Comparison of ENCODE assay signal across 9 cellular contexts in the genomic region with DNA sequence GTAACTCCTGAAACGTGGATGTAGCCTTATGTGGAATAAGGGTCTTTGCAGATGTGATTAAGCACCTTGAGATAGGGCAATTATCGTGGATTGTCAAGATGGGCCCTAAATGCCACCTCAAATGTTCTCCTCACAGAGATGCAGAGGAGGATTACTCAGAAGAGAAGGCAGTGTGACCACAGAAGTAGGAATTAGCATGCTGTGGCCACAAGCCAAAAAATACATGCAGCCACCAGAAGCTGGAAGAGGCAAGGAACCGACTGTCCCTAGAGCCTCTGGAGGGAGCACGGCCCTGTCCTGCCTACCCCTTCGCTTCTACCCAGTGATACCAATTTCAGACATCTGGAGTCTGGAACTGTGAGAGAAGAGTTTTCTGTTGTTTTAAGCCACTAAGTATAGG. TPM values are rescaled to one million over a fixed set of nuclear protein-coding genes. Genes with fewer than 3 reads are reported as not detected.
DNase-seq lines count a peak whose midpoint lies in the region; ATAC-seq, FAIRE-seq and TF ChIP-seq lines count a peak whose summit lies in the region.
"Had no signal": no experiment of that assay in that cellular context is flagged by ENCODE, and none has a peak within 500 bp of the region (broad histone marks: within the 10 kb centered on the region; RNA-seq: fewer than 3 reads in every experiment).

No MANE protein-coding gene starts in this region.

- H3K4me1 Mint-ChIP-seq in activated CD4-positive, alpha-beta memory T cell treated with anti-CD3 and anti-CD28 coated beads for 36 hours (ENCODE audit: low read depth): peaks cover 23% of the 10 kb centered on the region
- peaks cover 10% of the 10 kb centered on the region for H3K4me1 Mint-ChIP-seq in activated CD4-positive, alpha-beta memory T cell treated with anti-CD3 and anti-CD28 coated beads, Interleukin-2, amount 10 ng/mL, durations not matched to agents 7 days and 5 days
- H3K4me1 Mint-ChIP-seq in stimulated activated naive CD8-positive, alpha-beta T cell treated with anti-CD3 and anti-CD28 coated beads, Interleukin-15, amount 100 ng/mL, for 72 hours: peaks cover 12% of the 10 kb centered on the region

- H3K9ac ChIP-seq in Karpas-422 (ENCODE audit: low read length): no peak overlapping the region

- no peaks in the 10 kb centered on the region for H3K36me3 Mint-ChIP-seq in activated CD4-positive, alpha-beta memory T cell treated with anti-CD3 and anti-CD28 coated beads for 36 hours
- no peaks in the 10 kb centered on the region for H3K36me3 Mint-ChIP-seq in activated CD4-positive, alpha-beta memory T cell treated with anti-CD3 and anti-CD28 coated beads, Interleukin-2, amount 10 ng/mL, durations not matched to agents 7 days and 5 days (ENCODE audit: low read depth)

- no peaks in the 10 kb centered on the region for H3K4me1 ChIP-seq in Karpas-422 (ENCODE audit: low read length)

- DNase-seq in activated CD4-positive, alpha-beta memory T cell treated with anti-CD3 and anti-CD28 coated beads for 36 hours: peak; percentile 42
- DNase-seq in activated CD4-positive, alpha-beta memory T cell treated with anti-CD3 and anti-CD28 coated beads, Interleukin-2, amount 10 ng/mL, durations not matched to agents 7 days and 5 days: no peak
- DNase-seq in RCC 7860 (ENCODE audit: low spot score) (peak; percentile 35), foreskin fibroblast (peak; percentile 73 to 86), NCI-H2196 treated with DMSO at 0.1 percent for 48 hours (lab: John Stamatoyannopoulos, UW; ENCODE audit: unreplicated experiment) (no peak), Karpas-422 (no peak)
- DNase-seq in stimulated activated naive CD8-positive, alpha-beta T cell treated with anti-CD3 and anti-CD28 coated beads, Interleukin-15, amount 100 ng/mL, for 72 hours: no peak
- DNase-seq: activated CD4-positive, alpha-beta T cell treated with anti-CD3 and anti-CD28 coated beads, Interleukin-2, amount 50 U/mL, for 4 hours had no signal

- CTCF ChIA-PET in activated CD4-positive, alpha-beta memory T cell treated with anti-CD3 and anti-CD28 coated beads for 36 hours (lab: Charles Lee): interaction anchor here (0.8 to 4.7 kb wide), 20 partner anchors 9 to 320 kb away, joined by 3 to 111 read pairs (median 8); no protein-coding TSS in a partner anchor
- CTCF ChIA-PET in activated CD4-positive, alpha-beta memory T cell treated with anti-CD3 and anti-CD28 coated beads, Interleukin-2, amount 10 ng/mL, durations not matched to agents 7 days and 5 days (lab: Charles Lee): interaction anchor here (0.9 to 5.0 kb wide), 13 partner anchors 8 to 205 kb away, joined by 3 to 69 read pairs (median 8); no protein-coding TSS in a partner anchor

- no peaks in the 10 kb centered on the region for H3K27me3 ChIP-seq in Karpas-422 (ENCODE audit: low read length)

- H3K9me2 ChIP-seq in Karpas-422 (replicated peaks; ENCODE audit: insufficient read depth, low read length): no peaks in the 10 kb centered on the region

- FAIRE-seq in RCC 7860 (lab: Jason Lieb, UNC): no peak

- ATAC-seq in stimulated activated naive CD8-positive, alpha-beta T cell treated with anti-CD3 and anti-CD28 coated beads, Interleukin-15, amount 100 ng/mL, for 72 hours: peak; percentile 53
- ATAC-seq in HG03196 (IDR thresholded peaks at IDR 0.05; ENCODE audit: unreplicated experiment): no peak

- H3K4me3 Mint-ChIP-seq in activated CD4-positive, alpha-beta memory T cell treated with anti-CD3 and anti-CD28 coated beads for 36 hours: no peak overlapping the region
- H3K4me3 Mint-ChIP-seq in activated CD4-positive, alpha-beta memory T cell treated with anti-CD3 and anti-CD28 coated beads, Interleukin-2, amount 10 ng/mL, durations not matched to agents 7 days and 5 days: no peak overlapping the region
- H3K4me3 Mint-ChIP-seq in stimulated activated naive CD8-positive, alpha-beta T cell treated with anti-CD3 and anti-CD28 coated beads, Interleukin-15, amount 100 ng/mL, for 72 hours: no peak overlapping the region

- no peak overlapping the region for H3K27ac Mint-ChIP-seq in activated CD4-positive, alpha-beta memory T cell treated with anti-CD3 and anti-CD28 coated beads for 36 hours
- no peak overlapping the region for H3K27ac Mint-ChIP-seq in activated CD4-positive, alpha-beta memory T cell treated with anti-CD3 and anti-CD28 coated beads, Interleukin-2, amount 10 ng/mL, durations not matched to agents 7 days and 5 days
- H3K27ac Mint-ChIP-seq in stimulated activated naive CD8-positive, alpha-beta T cell treated with anti-CD3 and anti-CD28 coated beads, Interleukin-15, amount 100 ng/mL, for 72 hours: no peak overlapping the region

- intact Hi-C loops in activated CD4-positive, alpha-beta memory T cell treated with anti-CD3 and anti-CD28 coated beads for 36 hours (cut with micrococcal nuclease): loop anchor here (5.0 kb wide), 2 partner anchors 89 to 319 kb away; no protein-coding TSS in a partner anchor

- H3K27me3 Mint-ChIP-seq in activated CD4-positive, alpha-beta memory T cell treated with anti-CD3 and anti-CD28 coated beads for 36 hours: no peaks in the 10 kb centered on the region
- no peaks in the 10 kb centered on the region for H3K27me3 Mint-ChIP-seq in activated CD4-positive, alpha-beta memory T cell treated with anti-CD3 and anti-CD28 coated beads, Interleukin-2, amount 10 ng/mL, durations not matched to agents 7 days and 5 days
- H3K27me3 Mint-ChIP-seq in stimulated activated naive CD8-positive, alpha-beta T cell treated with anti-CD3 and anti-CD28 coated beads, Interleukin-15, amount 100 ng/mL, for 72 hours: no peaks in the 10 kb centered on the region

- TF ChIP-seq CTCF in foreskin fibroblast (IDR thresholded peaks at IDR 0.05; ENCODE audit: low read depth, low read length): no peak

- no peaks in the 10 kb centered on the region for H3K9me3 Mint-ChIP-seq in activated CD4-positive, alpha-beta memory T cell treated with anti-CD3 and anti-CD28 coated beads for 36 hours
- H3K9me3 Mint-ChIP-seq in activated CD4-positive, alpha-beta memory T cell treated with anti-CD3 and anti-CD28 coated beads, Interleukin-2, amount 10 ng/mL, durations not matched to agents 7 days and 5 days: no peaks in the 10 kb centered on the region
- H3K9me3 Mint-ChIP-seq in stimulated activated naive CD8-positive, alpha-beta T cell treated with anti-CD3 and anti-CD28 coated beads, Interleukin-15, amount 100 ng/mL, for 72 hours: no peaks in the 10 kb centered on the region

- peaks cover 43% of the 10 kb centered on the region for H4K20me1 ChIP-seq in Karpas-422 (ENCODE audit: insufficient read depth, low read depth, low read length)

- no peak overlapping the region for H3K27ac ChIP-seq in Karpas-422 (ENCODE audit: low read length)

- POLR2A ChIA-PET in activated CD4-positive, alpha-beta memory T cell treated with anti-CD3 and anti-CD28 coated beads for 36 hours (lab: Charles Lee): interaction anchor here (0.8 to 3.2 kb wide), 5 partner anchors 9 to 89 kb away, joined by 3 to 21 read pairs (median 4); no protein-coding TSS in a partner anchor
- POLR2A ChIA-PET in activated CD4-positive, alpha-beta memory T cell treated with anti-CD3 and anti-CD28 coated beads, Interleukin-2, amount 10 ng/mL, durations not matched to agents 7 days and 5 days (lab: Charles Lee): interaction anchor here (1.7 to 3.4 kb wide), 2 partner anchors 9 to 86 kb away, joined by 6 to 20 read pairs; no protein-coding TSS in a partner anchor

- H3K9me3 ChIP-seq in Karpas-422 (ENCODE audit: low read length): no peaks in the 10 kb centered on the region

- no peak overlapping the region for H2AFZ ChIP-seq in Karpas-422 (ENCODE audit: low read length)

- no peak overlapping the region for H3K4me3 ChIP-seq in foreskin fibroblast (ENCODE audit: low read depth in 1 of 2, low read length in 2 of 2)
- H3K4me3 ChIP-seq in Karpas-422 (ENCODE audit: low read length): no peak overlapping the region

- no peaks in the 10 kb centered on the region for H3K79me2 ChIP-seq in Karpas-422 (ENCODE audit: low read length)

- H3K4me2 ChIP-seq in Karpas-422 (ENCODE audit: low read depth, low read length, poor library complexity, severe bottlenecking): no peak overlapping the region

- H3K36me3 ChIP-seq in Karpas-422 (ENCODE audit: insufficient read depth, low read length): no peaks in the 10 kb centered on the region

RNA-seq across cellular contexts. Expression of gene MGAT5, which starts 47.3 kb away (rescaled TPM):
- 10 to 100 TPM; 33.6 to 38.3 TPM for total RNA-seq in activated CD4-positive, alpha-beta memory T cell treated with anti-CD3 and anti-CD28 coated beads for 36 hours
- total RNA-seq in activated CD4-positive, alpha-beta memory T cell treated with anti-CD3 and anti-CD28 coated beads, Interleukin-2, amount 10 ng/mL, durations not matched to agents 7 days and 5 days: 10 to 100 TPM; 44.5 to 44.9 TPM
- 22.2 and 22.7 TPM in 2 replicates for total RNA-seq in Karpas-422 (2014; rRNA removed; shearing (Covaris generic); ENCODE audit: low replicate concordance)

Comparison
In these comparisons a context has a peak if more than half of its experiments do, and no peak if none do; other contexts are left out.
1. DNase-seq: peak in activated CD4-positive, alpha-beta memory T cell treated with anti-CD3 and anti-CD28 coated beads for 36 hours (single experiment), RCC 7860 (single experiment) and foreskin fibroblast (2 of 2); none in activated CD4-positive, alpha-beta memory T cell treated with anti-CD3 and anti-CD28 coated beads, Interleukin-2, amount 10 ng/mL, durations not matched to agents 7 days and 5 days (single experiment), stimulated activated naive CD8-positive, alpha-beta T cell treated with anti-CD3 and anti-CD28 coated beads, Interleukin-15, amount 100 ng/mL, for 72 hours (0 of 2), NCI-H2196 treated with DMSO at 0.1 percent for 48 hours (single experiment) and Karpas-422 (single experiment).